9 cellular contexts compared by ENCODE assay signal in genomic region chr17:50956750-50957523, GRCh38.
A peak's percentile ranks its signal among the peaks of the same experiment; 100 is the strongest.
DNase-seq lines count a peak whose midpoint lies in the region; ATAC-seq lines count a peak whose summit lies in the region.
"Had no signal": no experiment of that assay in that cellular context is flagged by ENCODE, and none has a peak within 500 bp of the region (broad histone marks: within the 10 kb centered on the region; RNA-seq: fewer than 3 reads in every experiment).

No MANE protein-coding gene starts in this region.

- H3K27me3 ChIP-seq in effector memory CD4-positive, alpha-beta T cell (replicated peaks; ENCODE audit: control insufficient read depth, insufficient read depth, low read length, poor library complexity, severe bottlenecking), result no peaks in the 10 kb centered on the region
- H3K27me3 ChIP-seq in muscle layer of colon (ENCODE audit: control insufficient read depth in 1 of 2, insufficient read depth in 2 of 2, low read length in 2 of 2), result no peaks in the 10 kb centered on the region

- no peaks in the 10 kb centered on the region for H3K9me3 ChIP-seq in effector memory CD4-positive, alpha-beta T cell (ENCODE audit: control insufficient read depth, low read length)
- H3K9me3 ChIP-seq in muscle layer of colon (ENCODE audit: low read length), result no peaks in the 10 kb centered on the region

- H3K36me3 Mint-ChIP-seq in stimulated activated memory B cell treated with anti-CD40 and anti-IgM and Interleukin-4, amounts not matched to agents 10 μg/mL and 1 μg/mL and 100 μg/mL, for 72 hours, result no peaks in the 10 kb centered on the region

- H3K4me1 Mint-ChIP-seq in stimulated activated memory B cell treated with anti-CD40 and anti-IgM and Interleukin-4, amounts not matched to agents 10 μg/mL and 1 μg/mL and 100 μg/mL, for 72 hours, result peaks cover 7% of the 10 kb centered on the region

- no peak overlapping the region for H3K4me3 Mint-ChIP-seq in stimulated activated memory B cell treated with anti-CD40 and anti-IgM and Interleukin-4, amounts not matched to agents 10 μg/mL and 1 μg/mL and 100 μg/mL, for 72 hours
- H3K4me3 Mint-ChIP-seq: dendritic cell treated with granulocyte-macrophage colony-stimulating factor and Interleukin-4, amounts not matched to agents 40 ng/mL and 50 ng/mL, for 4 days had no signal

- no peak overlapping the region for H3K4me3 ChIP-seq in effector memory CD4-positive, alpha-beta T cell (ENCODE audit: insufficient read depth, low read depth, low read length, poor library complexity, severe bottlenecking)
- H3K4me3 ChIP-seq in muscle layer of colon (ENCODE audit: low read depth in 1 of 2, low read length in 2 of 2), result no peak overlapping the region

- H3K4me1 ChIP-seq in effector memory CD4-positive, alpha-beta T cell (ENCODE audit: control insufficient read depth, insufficient read depth, low read length, poor library complexity, severe bottlenecking), result no peaks in the 10 kb centered on the region
- H3K4me1 ChIP-seq in muscle layer of colon (ENCODE audit: insufficient read depth, low read length), result peaks cover 33% of the 10 kb centered on the region

- peaks cover 23% of the 10 kb centered on the region for H3K27me3 Mint-ChIP-seq in stimulated activated memory B cell treated with anti-CD40 and anti-IgM and Interleukin-4, amounts not matched to agents 10 μg/mL and 1 μg/mL and 100 μg/mL, for 72 hours

- no peaks in the 10 kb centered on the region for H3K36me3 ChIP-seq in effector memory CD4-positive, alpha-beta T cell (ENCODE audit: control insufficient read depth, insufficient read depth, low read length)
- H3K36me3 ChIP-seq in muscle layer of colon (ENCODE audit: insufficient read depth, low read length), result peaks cover 3% of the 10 kb centered on the region

- H3K27ac ChIP-seq in effector memory CD4-positive, alpha-beta T cell (ENCODE audit: insufficient read depth, low read length, poor library complexity, severe bottlenecking), result no peak overlapping the region
- peak overlapping the region; percentile 1 for H3K27ac ChIP-seq in muscle layer of colon (ENCODE audit: low read depth, low read length)

- peak; percentile 50 for ATAC-seq in HG03439 (IDR thresholded peaks at IDR 0.05; ENCODE audit: unreplicated experiment)
- peak; percentile 78 for ATAC-seq in stimulated activated memory B cell treated with anti-CD40 and anti-IgM and Interleukin-4, amounts not matched to agents 10 μg/mL and 1 μg/mL and 100 μg/mL, for 72 hours

- peak; percentile 51 for DNase-seq in Daoy (ENCODE audit: low read depth)
- peak; percentile 49 for DNase-seq in NCI-H748 treated with DMSO at 0.1 percent for 48 hours (lab: John Stamatoyannopoulos, UW)
- peak; percentile 43 for DNase-seq in activated CD8-positive, alpha-beta memory T cell treated with anti-CD3 and anti-CD28 coated beads for 1 hour (ENCODE audit: extremely low read depth in 1 of 2, low read depth in 1 of 2)
- peak; percentile 41 to 61 (median 44) for DNase-seq in effector memory CD4-positive, alpha-beta T cell
- DNase-seq in NCI-H1048 (lab: John Stamatoyannopoulos, UW), result no peak

- no peak overlapping the region for H3K27ac Mint-ChIP-seq in stimulated activated memory B cell treated with anti-CD40 and anti-IgM and Interleukin-4, amounts not matched to agents 10 μg/mL and 1 μg/mL and 100 μg/mL, for 72 hours
- H3K27ac Mint-ChIP-seq: dendritic cell treated with granulocyte-macrophage colony-stimulating factor and Interleukin-4, amounts not matched to agents 40 ng/mL and 50 ng/mL, for 4 days had no signal

- H3K9ac ChIP-seq in muscle layer of colon (ENCODE audit: low read length), result no peak overlapping the region

- no peaks in the 10 kb centered on the region for H3K9me3 Mint-ChIP-seq in stimulated activated memory B cell treated with anti-CD40 and anti-IgM and Interleukin-4, amounts not matched to agents 10 μg/mL and 1 μg/mL and 100 μg/mL, for 72 hours
- H3K9me3 Mint-ChIP-seq: dendritic cell treated with granulocyte-macrophage colony-stimulating factor and Interleukin-4, amounts not matched to agents 40 ng/mL and 50 ng/mL, for 4 days had no signal
